ENCODE assay signal across 24 cellular contexts in genomic region chr11:106242723-106243405, GRCh38.
DNase-seq lines count a peak whose midpoint lies in the region; ATAC-seq, FAIRE-seq and TF ChIP-seq lines count a peak whose summit lies in the region.
"Had no signal": no experiment of that assay in that cellular context is flagged by ENCODE, and none has a peak within 500 bp of the region (broad histone marks: within the 10 kb centered on the region; RNA-seq: fewer than 3 reads in every experiment).

No MANE protein-coding gene starts in this region.

- no peak for FAIRE-seq in astrocyte (lab: Jason Lieb, UNC)
- FAIRE-seq: A204.1, D721Med, GM12891 had no signal

- peaks cover 6% of the 10 kb centered on the region for H3K9me3 Mint-ChIP-seq in astrocyte (ENCODE audit: unreplicated experiment)
- H3K9me3 Mint-ChIP-seq in activated T-helper 2 cell treated with anti-CD3 and anti-CD28 coated beads, Interferon-gamma antibody, Interleukin-2, Interleukin-4, amounts not matched to agents 10 μg/mL and 5 μg/mL and 100 μg/mL, durations not matched to agents 14 hours and 24 hours and 36 hours = peaks cover 18% of the 10 kb centered on the region
- peaks cover 14 to 20% of the 10 kb centered on the region in 2 donors for H3K9me3 Mint-ChIP-seq in activated T-cell treated with anti-CD3 and anti-CD28 coated beads, Interleukin-2, amount 50 U/mL, for 72 hours

- no peaks in the 10 kb centered on the region for H3K79me2 ChIP-seq in astrocyte (ENCODE audit: insufficient read depth, low read length)

- no peak for TF ChIP-seq CTCF in astrocyte (IDR thresholded peaks at IDR 0.05; ENCODE audit: insufficient read depth, low read depth, low read length)
- TF ChIP-seq CTCF in esophagus squamous epithelium (IDR thresholded peaks at IDR 0.05) = no peak

- no peaks in the 10 kb centered on the region for H3K27me3 ChIP-seq in astrocyte (ENCODE audit: insufficient read depth, low read length)
- no peaks in the 10 kb centered on the region for H3K27me3 ChIP-seq in esophagus squamous epithelium

- no peak overlapping the region for H2AFZ ChIP-seq in astrocyte (ENCODE audit: low read depth, low read length)

- peaks cover 2% of the 10 kb centered on the region for H3K9me3 ChIP-seq in astrocyte (ENCODE audit: insufficient read depth, low read depth, low read length)
- peaks cover 0 to 10% (median 0%) of the 10 kb centered on the region in 3 donors for H3K9me3 ChIP-seq in esophagus squamous epithelium

- no peak overlapping the region for H3K9ac ChIP-seq in astrocyte (ENCODE audit: low read length)

- H3K27ac ChIP-seq in astrocyte (ENCODE audit: low read depth, low read length) = no peak overlapping the region
- H3K27ac ChIP-seq in esophagus squamous epithelium = no peak overlapping the region

- H3K4me3 ChIP-seq in astrocyte (ENCODE audit: insufficient read depth, low read depth, low read length) (no peak overlapping the region), esophagus squamous epithelium (no peak overlapping the region)

- H3K36me3 Mint-ChIP-seq in astrocyte (ENCODE audit: low read depth, unreplicated experiment) = no peaks in the 10 kb centered on the region
- H3K36me3 Mint-ChIP-seq in activated T-helper 2 cell treated with anti-CD3 and anti-CD28 coated beads, Interferon-gamma antibody, Interleukin-2, Interleukin-4, amounts not matched to agents 10 μg/mL and 5 μg/mL and 100 μg/mL, durations not matched to agents 14 hours and 24 hours and 36 hours (ENCODE audit: low read depth) = no peaks in the 10 kb centered on the region
- H3K36me3 Mint-ChIP-seq in activated T-cell treated with anti-CD3 and anti-CD28 coated beads, Interleukin-2, amount 50 U/mL, for 72 hours (ENCODE audit: insufficient read depth in 2 of 2) = peaks cover 4 to 9% of the 10 kb centered on the region in 2 donors
- H3K36me3 Mint-ChIP-seq: CD14-positive monocyte had no signal

- H3K4me1 ChIP-seq in astrocyte (ENCODE audit: insufficient read depth, low read length) = no peaks in the 10 kb centered on the region
- no peaks in the 10 kb centered on the region for H3K4me1 ChIP-seq in esophagus squamous epithelium

- no peak overlapping the region for H3K4me3 Mint-ChIP-seq in astrocyte (ENCODE audit: unreplicated experiment)
- H3K4me3 Mint-ChIP-seq in activated T-helper 2 cell treated with anti-CD3 and anti-CD28 coated beads, Interferon-gamma antibody, Interleukin-2, Interleukin-4, amounts not matched to agents 10 μg/mL and 5 μg/mL and 100 μg/mL, durations not matched to agents 14 hours and 24 hours and 36 hours (ENCODE audit: low read depth) = no peak overlapping the region
- no peak overlapping the region for H3K4me3 Mint-ChIP-seq in activated T-cell treated with anti-CD3 and anti-CD28 coated beads, Interleukin-2, amount 50 U/mL, for 72 hours
- H3K4me3 Mint-ChIP-seq: B cell, CD14-positive monocyte, H9, HFFc6 had no signal

- intact Hi-C loops in activated T-helper 2 cell treated with anti-CD3 and anti-CD28 coated beads, Interferon-gamma antibody, Interleukin-2, Interleukin-4, amounts not matched to agents 10 μg/mL and 5 μg/mL and 100 μg/mL, durations not matched to agents 14 hours and 24 hours and 36 hours (cut with micrococcal nuclease) = no loop called here
- intact Hi-C loops in esophagus squamous epithelium (cut with DNase I) = no loop called here

- DNase-seq in Ammon's horn (ENCODE audit: low spot score) (peak; percentile 42), GM04503 (ENCODE audit: low read depth) (peak; percentile 5), astrocyte (ENCODE audit: low read depth) (peak; percentile 64), myocyte (ENCODE audit: low read depth) (peak; percentile 55), esophagus squamous epithelium (lab: John Stamatoyannopoulos, UW) (no peak), HuH-7 (ENCODE audit: low spot score) (no peak)
- no peak for DNase-seq in activated T-helper 2 cell treated with anti-CD3 and anti-CD28 coated beads, Interferon-gamma antibody, Interleukin-2, Interleukin-4, amounts not matched to agents 10 μg/mL and 5 μg/mL and 100 μg/mL, durations not matched to agents 14 hours and 24 hours and 36 hours (ENCODE audit: low spot score)
- no peak for DNase-seq in activated T-cell treated with anti-CD3 and anti-CD28 coated beads, Interleukin-2, amount 50 U/mL, for 72 hours
- DNase-seq: DMS79, H9, HFFc6, Kasumi-1, NCI-H1048, NCI-H1436, NCI-H187 treated with DMSO at 0.1 percent for 48 hours, NCI-H226, NCI-H510A treated with DMSO at 0.1 percent for 48 hours, NCI-H748 treated with DMSO at 0.1 percent for 48 hours, SIG-M5 had no signal

- no peaks in the 10 kb centered on the region for H3K27me3 Mint-ChIP-seq in astrocyte (ENCODE audit: low read depth, unreplicated experiment)
- H3K27me3 Mint-ChIP-seq in activated T-helper 2 cell treated with anti-CD3 and anti-CD28 coated beads, Interferon-gamma antibody, Interleukin-2, Interleukin-4, amounts not matched to agents 10 μg/mL and 5 μg/mL and 100 μg/mL, durations not matched to agents 14 hours and 24 hours and 36 hours (ENCODE audit: low read depth) = no peaks in the 10 kb centered on the region
- H3K27me3 Mint-ChIP-seq in activated T-cell treated with anti-CD3 and anti-CD28 coated beads, Interleukin-2, amount 50 U/mL, for 72 hours (ENCODE audit: low read depth) = no peaks in the 10 kb centered on the region
- H3K27me3 Mint-ChIP-seq: B cell had no signal

- H4K20me1 ChIP-seq in astrocyte (ENCODE audit: insufficient read depth, low read length) = no peaks in the 10 kb centered on the region

- ATAC-seq in activated T-cell treated with anti-CD3 and anti-CD28 coated beads, Interleukin-2, amount 50 U/mL, for 72 hours (replicated peaks in 1 of 2) = no peak

- H3K4me1 Mint-ChIP-seq in astrocyte (ENCODE audit: low read depth, unreplicated experiment) = no peaks in the 10 kb centered on the region
- H3K4me1 Mint-ChIP-seq in activated T-helper 2 cell treated with anti-CD3 and anti-CD28 coated beads, Interferon-gamma antibody, Interleukin-2, Interleukin-4, amounts not matched to agents 10 μg/mL and 5 μg/mL and 100 μg/mL, durations not matched to agents 14 hours and 24 hours and 36 hours (ENCODE audit: low read depth) = no peaks in the 10 kb centered on the region
- H3K4me1 Mint-ChIP-seq in activated T-cell treated with anti-CD3 and anti-CD28 coated beads, Interleukin-2, amount 50 U/mL, for 72 hours (ENCODE audit: low read depth) = no peaks in the 10 kb centered on the region
- H3K4me1 Mint-ChIP-seq: B cell, CD14-positive monocyte, H9 had no signal

- no peak overlapping the region for H3K4me2 ChIP-seq in astrocyte (ENCODE audit: low read length)

- H3K36me3 ChIP-seq in astrocyte (ENCODE audit: insufficient read depth, low read length) = no peaks in the 10 kb centered on the region
- no peaks in the 10 kb centered on the region for H3K36me3 ChIP-seq in esophagus squamous epithelium

- peak overlapping the region; percentile 75 for H3K27ac Mint-ChIP-seq in astrocyte (ENCODE audit: unreplicated experiment)
- no peak overlapping the region for H3K27ac Mint-ChIP-seq in activated T-helper 2 cell treated with anti-CD3 and anti-CD28 coated beads, Interferon-gamma antibody, Interleukin-2, Interleukin-4, amounts not matched to agents 10 μg/mL and 5 μg/mL and 100 μg/mL, durations not matched to agents 14 hours and 24 hours and 36 hours
- H3K27ac Mint-ChIP-seq in activated T-cell treated with anti-CD3 and anti-CD28 coated beads, Interleukin-2, amount 50 U/mL, for 72 hours = no peak overlapping the region
- H3K27ac Mint-ChIP-seq: B cell, CD14-positive monocyte, H9, HFFc6 had no signal

- 20 to 21% methylated on average over 2 of the region's 2 CpGs for WGBS in esophagus squamous epithelium, 2 donors

- no peak for TF ChIP-seq POLR2A in esophagus squamous epithelium (IDR thresholded peaks at IDR 0.05)

Comparison
In these comparisons a context has a peak if more than half of its experiments do, and no peak if none do; other contexts are left out.
1. DNase-seq: peak in Ammon's horn (single experiment), GM04503 (single experiment), astrocyte (single experiment) and myocyte (single experiment); none in activated T-helper 2 cell treated with anti-CD3 and anti-CD28 coated beads, Interferon-gamma antibody, Interleukin-2, Interleukin-4, amounts not matched to agents 10 μg/mL and 5 μg/mL and 100 μg/mL, durations not matched to agents 14 hours and 24 hours and 36 hours (single experiment), activated T-cell treated with anti-CD3 and anti-CD28 coated beads, Interleukin-2, amount 50 U/mL, for 72 hours (0 of 2), esophagus squamous epithelium (single experiment) and HuH-7 (single experiment).